8 cellular contexts compared by ENCODE assay signal in genomic region chr20:62923669-62924566, GRCh38. TPM values are rescaled to one million over a fixed set of nuclear protein-coding genes. Genes with fewer than 3 reads are reported as not detected.
DNase-seq lines count a peak whose midpoint lies in the region; ATAC-seq and TF ChIP-seq lines count a peak whose summit lies in the region.

No MANE protein-coding gene starts in this region.

- H3K9me3 Mint-ChIP-seq in activated naive CD4-positive, alpha-beta T cell treated with anti-CD3 and anti-CD28 coated beads, Interleukin-2, amount 50 U/mL, for 72 hours = no peaks in the 10 kb centered on the region

- POLR2A ChIA-PET in SK-N-SH (lab: Yijun Ruan, JAX) = interaction anchor here (1.3 kb wide), 1 partner anchor 14 kb away, joined by 3 read pairs; the partner anchor contains the start of gene GID8

- intact Hi-C loops in stomach (cut with DNase I; ENCODE audit: low total_unique reads) = no loop called here

- no peak for TF ChIP-seq POLR2A in stomach (IDR thresholded peaks at IDR 0.05)

- peaks cover 7 to 8% of the 10 kb centered on the region in 2 donors for H3K36me3 Mint-ChIP-seq in activated naive CD4-positive, alpha-beta T cell treated with anti-CD3 and anti-CD28 coated beads, Interleukin-2, amount 50 U/mL, for 72 hours

- H3K9me2 ChIP-seq in SK-N-SH = no peaks in the 10 kb centered on the region

- WGBS in SK-N-SH (ENCODE audit: low lambda C conversion rate) = 80% methylated on average over 8 of the region's 8 CpGs
- 26 to 38% (median 35%) methylated on average over 8 of the region's 8 CpGs for WGBS in stomach, 5 donors

- no peak overlapping the region for H3K9ac ChIP-seq in SK-N-SH

- peaks cover 97% of the 10 kb centered on the region for H3K79me2 ChIP-seq in SK-N-SH (ENCODE audit: insufficient read depth)

- H3K4me2 ChIP-seq in SK-N-SH = peak overlapping the region; percentile 85

- H3K27me3 ChIP-seq in SK-N-SH (ENCODE audit: insufficient read depth) (no peaks in the 10 kb centered on the region), stomach (no peaks in the 10 kb centered on the region)

- no peak for TF ChIP-seq RAD21 in SK-N-SH (IDR thresholded peaks at IDR 0.05; ENCODE audit: low read length)

- TF ChIP-seq CTCF in SK-N-SH (IDR thresholded peaks at IDR 0.05) (no peak), stomach (IDR thresholded peaks at IDR 0.05) (no peak)

- H3K4me1 ChIP-seq in SK-N-SH (ENCODE audit: control insufficient read depth in 1 of 2, insufficient read depth in 2 of 2, low read depth in 1 of 2, low read length in 1 of 2) = peaks cover 26 to 42% of the 10 kb centered on the region in 2 experiments; a peak in 3 of 4 replicates
- H3K4me1 ChIP-seq in stomach = peaks cover 82 to 89% (median 86%) of the 10 kb centered on the region in 4 donors

- peak overlapping the region; percentile 94 to 95 for H3K27ac Mint-ChIP-seq in activated naive CD4-positive, alpha-beta T cell treated with anti-CD3 and anti-CD28 coated beads, Interleukin-2, amount 50 U/mL, for 72 hours

- peaks cover 25% of the 10 kb centered on the region for H3F3A ChIP-seq in SK-N-SH (replicated peaks; ENCODE audit: insufficient read depth)

- ATAC-seq in SK-N-SH treated with all-trans-retinoic acid at 6 μM for 48 hours = no peak
- ATAC-seq in activated naive CD4-positive, alpha-beta T cell treated with anti-CD3 and anti-CD28 coated beads, Interleukin-2, amount 50 U/mL, for 72 hours = no peak
- no peak for ATAC-seq in GM19351 (IDR thresholded peaks at IDR 0.05; ENCODE audit: unreplicated experiment)
- no peak for ATAC-seq in HG03045 (IDR thresholded peaks at IDR 0.05; ENCODE audit: unreplicated experiment)

- H3K4me3 ChIP-seq in SK-N-SH (ENCODE audit: low read depth in 2 of 2, low read length in 1 of 2) = peak overlapping the region; percentile 86 to 95
- peak overlapping the region; percentile 67 for H3K4me3 ChIP-seq in iPS-18c (ENCODE audit: insufficient read depth, low read depth, low read length)
- peak overlapping the region; percentile 76 to 95 (median 93) for H3K4me3 ChIP-seq in stomach

- no peak overlapping the region for H2AFZ ChIP-seq in SK-N-SH (ENCODE audit: low read depth)

- H3K27ac ChIP-seq in SK-N-SH (ENCODE audit: low read depth in 2 of 2, low read length in 1 of 2) (peak overlapping the region; percentile 86 to 88), stomach (peak overlapping the region; percentile 31 to 99 (median 98))

- H3K36me3 ChIP-seq in SK-N-SH (replicated peaks in 1 of 2; ENCODE audit: control insufficient read depth in 1 of 2, insufficient read depth in 2 of 2, low read length in 1 of 2) (peaks cover 0 to 2% of the 10 kb centered on the region in 2 experiments), stomach (no peaks in the 10 kb centered on the region)

- CTCF ChIA-PET in SK-N-SH (lab: Yijun Ruan, JAX) = interaction anchor here (0.6 to 17.1 kb wide), 8 partner anchors 12 to 101 kb away, joined by 3 to 181 read pairs (median 6); partner anchors contain the start of gene GID8

- TF ChIP-seq EP300 in SK-N-SH (IDR thresholded peaks at IDR 0.05; ENCODE audit: borderline replicate concordance in 1 of 2, low read depth in 1 of 2, low read length in 1 of 2) = no peak
- no peak for TF ChIP-seq EP300 in stomach (IDR thresholded peaks at IDR 0.05)

- H3K9me3 ChIP-seq in SK-N-SH (no peaks in the 10 kb centered on the region), iPS-18c (ENCODE audit: control insufficient read depth, insufficient read depth, low read length) (no peaks in the 10 kb centered on the region), stomach (no peaks in the 10 kb centered on the region)

- DNase-seq in SK-N-SH = no peak
- DNase-seq in activated naive CD4-positive, alpha-beta T cell treated with anti-CD3 and anti-CD28 coated beads, Interleukin-2, amount 50 U/mL, for 72 hours (ENCODE audit: low spot score in 2 of 2) = peak in 1 of 2 donors; percentile 13
- DNase-seq in stomach = no peak
- DNase-seq in AML-193 (lab: John Stamatoyannopoulos, UW) = no peak

- peaks cover 65% of the 10 kb centered on the region for H4K20me1 ChIP-seq in SK-N-SH (ENCODE audit: insufficient read depth)

TF ChIP-seq in SK-N-SH, 30 proteins besides CTCF, POLR2A, EP300 and RAD21:
- TF ChIP-seq YY1 (IDR thresholded peaks at IDR 0.05; ENCODE audit: low read depth) (no peak), NFIC (IDR thresholded peaks at IDR 0.05; ENCODE audit: borderline replicate concordance) (no peak), MXI1 (IDR thresholded peaks at IDR 0.05; ENCODE audit: low read depth, low read length) (no peak), USF2 (IDR thresholded peaks at IDR 0.05; ENCODE audit: borderline replicate concordance, low read depth, low read length) (no peak), POLR2AphosphoS5 (IDR thresholded peaks at IDR 0.05; ENCODE audit: low read depth, low read length) (no peak), TCF12 (IDR thresholded peaks at IDR 0.05) (no peak), EZH2phosphoT487 (IDR thresholded peaks at IDR 0.05; ENCODE audit: borderline replicate concordance, low read depth) (no peak), ELF1 (IDR thresholded peaks at IDR 0.05) (no peak)

TF ChIP-seq in SK-N-SH treated with all-trans-retinoic acid at 6 μM for 48 hours, 23 proteins besides CTCF, POLR2A, EP300 and RAD21:
- TF ChIP-seq ISL1 (CRISPR knock-in tag; IDR thresholded peaks at IDR 0.05) (no peak), ZNF8 (CRISPR knock-in tag; IDR thresholded peaks at IDR 0.05) (no peak), SNAI2 (CRISPR knock-in tag; IDR thresholded peaks at IDR 0.05) (no peak)
TF ChIP-seq in SK-N-SH treated with all-trans-retinoic acid at 6 μM for 48 hours: peak in this region for 0.

RNA-seq across cellular contexts. Expression of gene DIDO1, which starts 2.4 kb away (rescaled TPM):
- polyA plus RNA-seq in SK-N-SH (2012; rRNA removed) (14.7 and 15.6 TPM in 2 replicates), stomach (10 to 100 TPM in 2 of 3 donors, 1 to 10 TPM in 1; 8.1 to 14.2 (median 14.1) TPM)
- 9.5 and 11.1 TPM in 2 replicates for polyA plus RNA-seq in SK-N-SH (2012; cell fraction: cytosol; rRNA removed)
- polyA plus RNA-seq in SK-N-SH (2012; cell fraction: nucleus; rRNA removed) = 59.9 and 69.2 TPM in 2 replicates
- total RNA-seq in activated naive CD4-positive, alpha-beta T cell treated with anti-CD3 and anti-CD28 coated beads, Interleukin-2, amount 50 U/mL, for 72 hours = 10 to 100 TPM; 40.1 to 52.7 TPM
- total RNA-seq in stomach = 100 to 1,000 TPM in 1 of 5 donors, 10 to 100 TPM in 4; 56.0 to 117 (median 74.2) TPM

RNA-seq across cellular contexts. Expression of gene GID8, which starts 14.0 kb away (rescaled TPM):
- polyA plus RNA-seq in SK-N-SH (2012; rRNA removed) = 18.1 and 18.7 TPM in 2 replicates
- polyA plus RNA-seq in SK-N-SH (2012; cell fraction: cytosol; rRNA removed) = 18.8 and 19.9 TPM in 2 replicates
- 13.2 and 15.2 TPM in 2 replicates for polyA plus RNA-seq in SK-N-SH (2012; cell fraction: nucleus; rRNA removed)
- total RNA-seq in activated naive CD4-positive, alpha-beta T cell treated with anti-CD3 and anti-CD28 coated beads, Interleukin-2, amount 50 U/mL, for 72 hours = 10 to 100 TPM; 39.7 to 47.3 TPM
- total RNA-seq in stomach = 10 to 100 TPM; 12.3 to 39.3 (median 19.2) TPM
- 10 to 100 TPM; 10.8 to 13.6 (median 12.5) TPM for polyA plus RNA-seq in stomach

RNA-seq across cellular contexts. Expression of gene SLC17A9, which starts 28.6 kb away (rescaled TPM):
- not detected in 2 replicates for polyA plus RNA-seq in SK-N-SH (2012; rRNA removed)
- polyA plus RNA-seq in SK-N-SH (2012; cell fraction: cytosol; rRNA removed) = 0.01 TPM in 1 of 2 replicates, not detected in the other
- polyA plus RNA-seq in SK-N-SH (2012; cell fraction: nucleus; rRNA removed) = 0.19 and 0.23 TPM in 2 replicates
- 10 to 100 TPM; 17.5 to 22.0 TPM for total RNA-seq in activated naive CD4-positive, alpha-beta T cell treated with anti-CD3 and anti-CD28 coated beads, Interleukin-2, amount 50 U/mL, for 72 hours
- 10 to 100 TPM in 4 of 5 donors, 1 to 10 TPM in 1; 9.0 to 76.4 (median 18.7) TPM for total RNA-seq in stomach
- 1 to 10 TPM; 1.1 to 10.0 (median 5.8) TPM for polyA plus RNA-seq in stomach
